Comparison of ENCODE assay signal across 8 cellular contexts in the genomic region with DNA sequence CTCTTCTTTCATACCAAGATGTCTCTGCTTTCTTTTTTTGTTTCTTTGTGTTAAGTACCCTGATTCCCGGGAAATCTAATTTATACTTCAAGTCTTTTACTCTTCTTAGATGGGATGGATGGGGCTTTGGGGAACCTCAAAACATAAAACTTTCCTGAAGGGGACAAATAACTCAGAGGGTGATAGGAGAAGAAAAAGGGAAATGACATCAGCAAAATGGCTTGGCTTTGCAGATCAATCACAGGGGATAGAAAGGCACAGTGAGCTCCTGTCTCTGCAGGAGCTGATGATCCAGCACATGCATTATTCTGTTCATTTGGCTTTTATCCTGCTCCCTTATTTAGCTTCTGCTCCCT. TPM values are rescaled to one million over a fixed set of nuclear protein-coding genes. Genes with fewer than 3 reads are reported as not detected.
DNase-seq lines count a peak whose midpoint lies in the region; ATAC-seq and TF ChIP-seq lines count a peak whose summit lies in the region.

No MANE protein-coding gene starts in this region.

- intact Hi-C loops in CD14-positive monocyte (cut with micrococcal nuclease) (loop anchor here (2.0 to 10.0 kb wide), 2 partner anchors 25 to 49 kb away; no protein-coding TSS in a partner anchor), esophagus squamous epithelium (cut with DNase I) (no loop called here)

- no peaks in the 10 kb centered on the region for H4K20me1 ChIP-seq in neural progenitor cell (ENCODE audit: low read depth)

- TF ChIP-seq POLR2A in esophagus squamous epithelium (IDR thresholded peaks at IDR 0.05) = no peak

- peaks cover 38% of the 10 kb centered on the region for H3K79me2 ChIP-seq in neural progenitor cell (ENCODE audit: low read depth)

- H3K9ac ChIP-seq in neural progenitor cell = peak overlapping the region; percentile 67

- H3K27me3 Mint-ChIP-seq in CD14-positive monocyte (ENCODE audit: low read depth in 3 of 3) = peaks cover 47 to 56% (median 49%) of the 10 kb centered on the region in 3 donors
- H3K27me3 Mint-ChIP-seq in IgD-negative memory B cell = peaks cover 38% of the 10 kb centered on the region
- H3K27me3 Mint-ChIP-seq in neural progenitor cell (ENCODE audit: insufficient read depth, low read depth) = peaks cover 12% of the 10 kb centered on the region

- H3K36me3 Mint-ChIP-seq in CD14-positive monocyte = peaks cover 0 to 6% of the 10 kb centered on the region in 2 donors
- peaks cover 6% of the 10 kb centered on the region for H3K36me3 Mint-ChIP-seq in IgD-negative memory B cell
- H3K36me3 Mint-ChIP-seq in neural progenitor cell = peaks cover 2% of the 10 kb centered on the region

- H3K9me3 ChIP-seq in neural progenitor cell (ENCODE audit: low read depth) (no peaks in the 10 kb centered on the region), esophagus squamous epithelium (no peaks in the 10 kb centered on the region)

- no peak overlapping the region for H2AFZ ChIP-seq in neural progenitor cell (replicated peaks)

- peaks cover 24% of the 10 kb centered on the region for H3K4me1 Mint-ChIP-seq in CD14-positive monocyte
- H3K4me1 Mint-ChIP-seq in IgD-negative memory B cell = peaks cover 7 to 11% (median 8%) of the 10 kb centered on the region in 3 donors
- H3K4me1 Mint-ChIP-seq in neural progenitor cell = peaks cover 54% of the 10 kb centered on the region

- H3K4me3 ChIP-seq in neural progenitor cell = peak overlapping the region; percentile 84
- peak overlapping the region in 2 of 4 donors; percentile 17 to 52 for H3K4me3 ChIP-seq in esophagus squamous epithelium

- H3K27me3 ChIP-seq in neural progenitor cell = no peaks in the 10 kb centered on the region
- H3K27me3 ChIP-seq in esophagus squamous epithelium = peaks cover 0 to 23% (median 0%) of the 10 kb centered on the region in 4 donors

- peaks cover 56% of the 10 kb centered on the region for H3F3A ChIP-seq in neural progenitor cell (ENCODE audit: low read depth)

- H3K4me1 ChIP-seq in neural progenitor cell (peaks cover 23% of the 10 kb centered on the region), esophagus squamous epithelium (peaks cover 9 to 34% (median 20%) of the 10 kb centered on the region in 3 donors)

- H3K27ac Mint-ChIP-seq in CD14-positive monocyte = peak overlapping the region in 1 of 7 donors; percentile 88
- peak overlapping the region in 1 of 3 donors; percentile 32 for H3K27ac Mint-ChIP-seq in IgD-negative memory B cell
- H3K27ac Mint-ChIP-seq in neural progenitor cell = peak overlapping the region; percentile 95

- peak overlapping the region; percentile 99 for H3K4me2 ChIP-seq in neural progenitor cell

- no peak for TF ChIP-seq CTCF in CD14-positive monocyte (IDR thresholded peaks at IDR 0.05)
- TF ChIP-seq CTCF in neural progenitor cell (IDR thresholded peaks at IDR 0.05) = no peak
- no peak for TF ChIP-seq CTCF in esophagus squamous epithelium (IDR thresholded peaks at IDR 0.05)

- H3K27ac ChIP-seq in neural progenitor cell (peak overlapping the region; percentile 98), esophagus squamous epithelium (peak overlapping the region in 2 of 4 donors; percentile 58 to 70)

- H3K9me3 Mint-ChIP-seq in CD14-positive monocyte (peaks cover 0 to 9% (median 4%) of the 10 kb centered on the region in 7 donors), IgD-negative memory B cell (no peaks in the 10 kb centered on the region), neural progenitor cell (no peaks in the 10 kb centered on the region)

- peak overlapping the region; percentile 80 to 90 for H3K4me3 Mint-ChIP-seq in CD14-positive monocyte
- H3K4me3 Mint-ChIP-seq in IgD-negative memory B cell = peak overlapping the region in 3 of 4 donors; percentile 10 to 72 (median 13)
- H3K4me3 Mint-ChIP-seq in neural progenitor cell = peak overlapping the region; percentile 93

- WGBS in esophagus squamous epithelium, 2 donors = 0% methylated on average over 1 of the region's 1 CpG

- DNase-seq in CD14-positive monocyte (ENCODE audit: low spot score) (no peak), cerebellar cortex (ENCODE audit: low spot score) (peak; percentile 59), neural progenitor cell (ENCODE audit: low spot score) (no peak), GDM1 (lab: John Stamatoyannopoulos, UW) (no peak), esophagus squamous epithelium (lab: John Stamatoyannopoulos, UW) (no peak)
- DNase-seq in effector CD8-positive, alpha-beta T cell (lab: John Stamatoyannopoulos, UW) = no peak

- no peak for ATAC-seq in HG02678 (IDR thresholded peaks at IDR 0.05; ENCODE audit: unreplicated experiment)

- H3K36me3 ChIP-seq in neural progenitor cell = no peaks in the 10 kb centered on the region
- no peaks in the 10 kb centered on the region for H3K36me3 ChIP-seq in esophagus squamous epithelium

RNA-seq across cellular contexts. Expression of a gene that starts 1.4 kb away (rescaled TPM):
- polyA plus RNA-seq in CD14-positive monocyte = not detected
- 0.71 TPM for polyA plus RNA-seq in IgD-negative memory B cell
- 56.4 and 64.4 TPM in 2 replicates for total RNA-seq in neural progenitor cell (ENCODE audit: low replicate concordance)
- total RNA-seq in esophagus squamous epithelium = not detected

RNA-seq across cellular contexts. Expression of a gene that starts 12.6 kb away (rescaled TPM):
- 10 to 100 TPM; 83.7 to 83.9 TPM for polyA plus RNA-seq in CD14-positive monocyte
- 78.4 TPM for polyA plus RNA-seq in IgD-negative memory B cell
- 63.0 and 118 TPM in 2 replicates for total RNA-seq in neural progenitor cell (ENCODE audit: low replicate concordance)
- total RNA-seq in esophagus squamous epithelium = 100 to 1,000 TPM in 1 of 4 donors, 10 to 100 TPM in 3; 94.0 to 112 (median 95.2) TPM

RNA-seq across cellular contexts. Expression of a gene that starts 16.4 kb away (rescaled TPM):
- polyA plus RNA-seq in CD14-positive monocyte (10 to 100 TPM in 1 of 2 donors, 1 to 10 TPM in 1; 9.2 to 14.5 TPM), IgD-negative memory B cell (2.9 TPM)
- total RNA-seq in neural progenitor cell (ENCODE audit: low replicate concordance) (19.7 and 26.7 TPM in 2 replicates), esophagus squamous epithelium (10 to 100 TPM in 1 of 4 donors, 1 to 10 TPM in 2, not detected in 1; 2.3 to 17.2 (median 4.5) TPM)

RNA-seq across cellular contexts. Expression of a gene that starts 20.3 kb away (rescaled TPM):
- polyA plus RNA-seq in CD14-positive monocyte (10 to 100 TPM; 20.4 to 26.6 TPM), IgD-negative memory B cell (52.9 TPM)
- total RNA-seq in neural progenitor cell (ENCODE audit: low replicate concordance) (108 and 201 TPM in 2 replicates), esophagus squamous epithelium (10 to 100 TPM in 3 of 4 donors, 1 to 10 TPM in 1; 8.8 to 23.6 (median 18.5) TPM)

RNA-seq across cellular contexts. Expression of a gene that starts 26.2 kb away (rescaled TPM):
- polyA plus RNA-seq in CD14-positive monocyte (not detected), IgD-negative memory B cell (not detected)
- total RNA-seq in neural progenitor cell (ENCODE audit: low replicate concordance) (22.6 and 25.3 TPM in 2 replicates), esophagus squamous epithelium (1 to 10 TPM in 2 of 4 donors, under 1 TPM in 1, not detected in 1; 0.61 to 6.7 (median 2.5) TPM)

Comparison
In these comparisons a context has a peak if more than half of its experiments do, and no peak if none do; other contexts are left out.
1. H3K4me3 Mint-ChIP-seq: peak in every context shown above with its lines; median percentile 93 in neural progenitor cell; 85 in CD14-positive monocyte; 13 in IgD-negative memory B cell.
2. RNA of a gene that starts 1.4 kb away (total RNA-seq): 56.4 to 64.4 TPM in neural progenitor cell; not detected in esophagus squamous epithelium; every median in the first group is over 10 times any median in the second.